ENCODE assay signal across 21 cellular contexts in the genomic region with DNA sequence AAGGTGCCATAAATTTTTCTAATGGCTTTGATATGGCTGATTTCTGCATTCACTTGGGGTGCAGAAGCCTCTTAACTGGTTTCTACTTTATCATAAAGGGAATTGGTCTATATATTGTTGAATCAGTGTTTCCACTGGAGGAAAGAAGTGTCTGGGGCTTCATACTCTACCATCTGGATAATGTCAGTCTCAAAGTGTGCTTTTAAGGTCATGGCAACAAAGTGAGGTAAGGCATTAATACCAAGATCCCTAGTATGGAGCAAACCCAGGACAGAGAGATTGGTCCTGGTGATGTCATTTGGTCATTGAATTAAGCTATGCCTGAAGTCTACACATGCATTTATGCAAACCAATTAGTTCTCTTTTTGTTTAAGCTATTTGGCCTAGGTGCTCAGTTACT.
"Had no signal": no experiment of that assay in that cellular context is flagged by ENCODE, and none has a peak within 500 bp of the region (broad histone marks: within the 10 kb centered on the region; RNA-seq: fewer than 3 reads in every experiment).

No MANE protein-coding gene starts in this region.

- H3K27me3 ChIP-seq: colonic mucosa, heart left ventricle, right lobe of liver, spleen, testis, tibial nerve had no signal

- H3K36me3 ChIP-seq: colonic mucosa, heart left ventricle, right lobe of liver, spleen, tibial nerve had no signal

- H3K9me3 ChIP-seq: colonic mucosa, psoas muscle, right lobe of liver, testis had no signal

- H3K4me3 ChIP-seq: colonic mucosa, heart left ventricle, lung, psoas muscle, right lobe of liver, spleen, testis, tibial nerve had no signal

- H3K4me1 ChIP-seq: colonic mucosa, parathyroid adenoma, psoas muscle, right lobe of liver, testis had no signal

- ATAC-seq: heart left ventricle; left colon; left ventricle myocardium superior; psoas muscle; stimulated activated naive B cell treated with anti-CD40 and anti-IgM and Interleukin-4, amounts not matched to agents 10 μg/mL and 1 μg/mL and 100 μg/mL, for 72 hours; stimulated activated naive CD8-positive, alpha-beta T cell treated with anti-CD3 and anti-CD28 coated beads, Interleukin-15, amount 100 ng/mL, for 72 hours had no signal

- H3K27ac ChIP-seq: colonic mucosa, heart left ventricle, parathyroid adenoma, psoas muscle, right lobe of liver, spleen, testis, tibial nerve had no signal

- H3K9ac ChIP-seq: parathyroid adenoma had no signal

- DNase-seq: cerebellar nuclear complex; colonic mucosa; foreskin melanocyte; heart left ventricle; hippocampal formation; left colon; left ventricle myocardium superior; naive B cell; psoas muscle; retina; right lobe of liver; spleen; stimulated activated CD4-positive, alpha-beta T cell treated with anti-CD3 and anti-CD28 coated beads, Interleukin-15, amount 100 ng/mL, for 24 hours; stimulated activated CD4-positive, alpha-beta T cell treated with anti-CD3 and anti-CD28 coated beads, Interleukin-1b, Interleukin-23, amount 100 ng/mL, for 48 hours; stimulated activated CD4-positive, alpha-beta T cell treated with anti-CD3 and anti-CD28 coated beads, Interleukin-4, amount 100 ng/mL, for 24 hours; stimulated activated naive B cell treated with anti-CD40 and anti-IgM and Interleukin-4, amounts not matched to agents 10 μg/mL and 1 μg/mL and 100 μg/mL, for 72 hours; stimulated activated naive CD8-positive, alpha-beta T cell treated with anti-CD3 and anti-CD28 coated beads, Interleukin-15, amount 100 ng/mL, for 72 hours; testis had no signal
